Comparison of ENCODE assay signal across 8 cellular contexts in the genomic region with DNA sequence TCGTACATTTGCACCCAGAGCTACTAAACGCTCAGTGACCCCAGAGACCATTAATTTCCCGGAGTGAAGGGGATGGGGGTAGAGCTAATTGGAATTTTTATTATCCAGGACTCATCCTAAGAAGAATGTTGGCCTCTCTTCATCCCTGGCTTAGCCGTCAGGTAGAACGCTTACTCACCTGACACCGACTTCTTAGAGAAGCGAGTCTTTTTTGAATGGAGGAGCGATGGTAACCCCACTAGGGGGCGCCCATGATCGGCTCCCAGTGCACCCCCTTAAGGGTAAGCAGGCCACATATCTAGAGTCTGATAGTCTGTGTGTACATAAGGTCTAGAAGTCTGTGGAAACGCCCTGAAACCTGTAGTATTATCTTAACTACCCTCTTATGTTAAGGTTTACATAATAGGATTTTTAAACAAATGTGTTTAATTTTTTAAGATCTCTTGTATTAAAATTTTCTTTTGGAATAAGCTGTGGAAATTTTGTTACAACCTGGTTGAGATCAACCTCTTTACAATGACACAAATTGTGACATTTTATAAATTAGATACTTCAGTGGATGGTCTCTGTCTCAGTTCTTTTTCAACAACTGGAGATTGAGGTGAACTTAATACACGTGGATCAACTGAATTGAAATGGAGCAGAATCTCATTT.
DNase-seq lines count a peak whose midpoint lies in the region; ATAC-seq and TF ChIP-seq lines count a peak whose summit lies in the region.

No MANE protein-coding gene starts in this region.

- H3K79me1 ChIP-seq in mesendoderm (ENCODE audit: low read length) = no peaks in the 10 kb centered on the region

- H3K36me3 ChIP-seq in mesendoderm (ENCODE audit: control insufficient read depth, insufficient read depth, low read length) = no peaks in the 10 kb centered on the region

- H3K27ac ChIP-seq in dorsolateral prefrontal cortex (peak overlapping the region in 2 of 59 donors; percentile 5 to 14), mesendoderm (ENCODE audit: low read depth, low read length) (no peak overlapping the region)

- TF ChIP-seq CTCF in dorsolateral prefrontal cortex (IDR thresholded peaks at IDR 0.05 in 54 of 56, conservative IDR thresholded peaks at IDR 0.05 in 2 of 56; ENCODE audit: low read depth in 1 of 56, partially characterized antibody in 56 of 56) = peak; percentile 47 to 85 (median 70)

- H3K9ac ChIP-seq in mesendoderm (ENCODE audit: low read length) = no peak overlapping the region

- H3K23ac ChIP-seq in mesendoderm (ENCODE audit: low read length) = no peak overlapping the region

- H2AK5ac ChIP-seq in mesendoderm (ENCODE audit: low read length) = peak overlapping the region; percentile 55

- ATAC-seq in activated CD4-positive, alpha-beta T cell treated with anti-CD3 and anti-CD28 coated beads for 36 hours = peak; percentile 91
- ATAC-seq in GM18867 (IDR thresholded peaks at IDR 0.05; ENCODE audit: unreplicated experiment) = no peak

- POLR2A ChIA-PET in activated CD4-positive, alpha-beta T cell treated with anti-CD3 and anti-CD28 coated beads for 36 hours (lab: Charles Lee) = no interaction called here

- peaks cover 0 to 1% (median 0%) of the 10 kb centered on the region in 45 donors for H3K27me3 ChIP-seq in dorsolateral prefrontal cortex
- no peaks in the 10 kb centered on the region for H3K27me3 ChIP-seq in mesendoderm (ENCODE audit: insufficient read depth, low read length, poor library complexity)

- H3K4me3 ChIP-seq in dorsolateral prefrontal cortex = no peak overlapping the region
- no peak overlapping the region for H3K4me3 ChIP-seq in mesendoderm (ENCODE audit: low read length)

- no peak overlapping the region for H3K56ac ChIP-seq in mesendoderm (ENCODE audit: low read length)

- no peaks in the 10 kb centered on the region for H3K36me3 Mint-ChIP-seq in activated CD4-positive, alpha-beta T cell treated with anti-CD3 and anti-CD28 coated beads for 36 hours (ENCODE audit: low read depth)

- no peaks in the 10 kb centered on the region for H3K9me3 Mint-ChIP-seq in activated CD4-positive, alpha-beta T cell treated with anti-CD3 and anti-CD28 coated beads for 36 hours (ENCODE audit: low read depth)

- no peaks in the 10 kb centered on the region for H3K27me3 Mint-ChIP-seq in activated CD4-positive, alpha-beta T cell treated with anti-CD3 and anti-CD28 coated beads for 36 hours

- peaks cover 12% of the 10 kb centered on the region for H3K4me1 Mint-ChIP-seq in activated CD4-positive, alpha-beta T cell treated with anti-CD3 and anti-CD28 coated beads for 36 hours

- DNase-seq in GM04504 (ENCODE audit: low read depth) (peak; percentile 5), NCI-H146 treated with DMSO at 0.1 percent for 48 hours (lab: John Stamatoyannopoulos, UW; ENCODE audit: unreplicated experiment) (peak; percentile 33), dorsolateral prefrontal cortex (peak in 9 of 10 donors; percentile 30 to 76 (median 57)), mesendoderm (peak; percentile 72), HPDE6-E6E7 (ENCODE audit: extremely low spot score) (no peak)
- peak; percentile 89 for DNase-seq in activated CD4-positive, alpha-beta T cell treated with anti-CD3 and anti-CD28 coated beads for 36 hours
- DNase-seq in stimulated activated CD8-positive, alpha-beta memory T cell treated with anti-CD3 and anti-CD28 coated beads, Interleukin-7, amount 100 ng/mL, for 24 hours (ENCODE audit: low read depth) = peak; percentile 61

- H2BK120ac ChIP-seq in mesendoderm (ENCODE audit: low read depth, low read length) = no peak overlapping the region

- H4K5ac ChIP-seq in mesendoderm (ENCODE audit: low read length) = no peak overlapping the region

- CTCF ChIA-PET in activated CD4-positive, alpha-beta T cell treated with anti-CD3 and anti-CD28 coated beads for 36 hours (lab: Charles Lee) = interaction anchor here (0.7 to 2.0 kb wide), 15 partner anchors 9 to 749 kb away, joined by 3 to 8 read pairs (median 4); no protein-coding TSS in a partner anchor

- H3K27ac Mint-ChIP-seq in activated CD4-positive, alpha-beta T cell treated with anti-CD3 and anti-CD28 coated beads for 36 hours = peak overlapping the region; percentile 31

- H3K4me2 ChIP-seq in mesendoderm (ENCODE audit: low read length) = no peak overlapping the region

- H2BK15ac ChIP-seq in mesendoderm (replicated peaks; ENCODE audit: low read depth) = no peak overlapping the region

- H3K4ac ChIP-seq in mesendoderm (ENCODE audit: low read depth, low read length) = no peak overlapping the region

- H3K18ac ChIP-seq in mesendoderm (ENCODE audit: low read length) = no peak overlapping the region

- no peaks in the 10 kb centered on the region for H3K79me2 ChIP-seq in mesendoderm (ENCODE audit: control insufficient read depth, insufficient read depth, low read length)

- no peaks in the 10 kb centered on the region for H3K4me1 ChIP-seq in mesendoderm (ENCODE audit: control insufficient read depth, low read depth, low read length)

- no peak overlapping the region for H2BK5ac ChIP-seq in mesendoderm (ENCODE audit: low read length)

- intact Hi-C loops in activated CD4-positive, alpha-beta T cell treated with anti-CD3 and anti-CD28 coated beads for 36 hours (cut with DNase I, micrococcal nuclease) = loop anchor here (1.0 to 5.0 kb wide), 6 partner anchors 35 to 878 kb away; no protein-coding TSS in a partner anchor
- intact Hi-C loops in dorsolateral prefrontal cortex (cut with DNase I) = loop anchor here (5.0 to 10.0 kb wide), 5 partner anchors 57 to 243 kb away; a partner anchor contains a TSS

- H3K4me3 Mint-ChIP-seq in activated CD4-positive, alpha-beta T cell treated with anti-CD3 and anti-CD28 coated beads for 36 hours = no peak overlapping the region

- H4K8ac ChIP-seq in mesendoderm (ENCODE audit: low read depth, low read length) = no peak overlapping the region

- no CpG with 5 or more reads among the region's 12 CpGs for WGBS in mesendoderm (ENCODE audit: extremely low coverage, insufficient coverage, low lambda C conversion rate)
